7 cellular contexts compared by ENCODE assay signal in genomic region chr10:59692113-59692512, GRCh38. TPM values are rescaled to one million over a fixed set of nuclear protein-coding genes. Genes with fewer than 3 reads are reported as not detected.
"Had no signal": no experiment of that assay in that cellular context is flagged by ENCODE, and none has a peak within 500 bp of the region (broad histone marks: within the 10 kb centered on the region; RNA-seq: fewer than 3 reads in every experiment).

No MANE protein-coding gene starts in this region.

- FAIRE-seq: H1, HepG2 had no signal

- H3K4me1 ChIP-seq: HAP-1 had no signal

- H3K36me3 ChIP-seq: HAP-1 had no signal

- DNase-seq: H7, HFFc6 had no signal

- H3K9me3 ChIP-seq: HAP-1 had no signal

- ATAC-seq: GM23338, HCT116, HepG2 had no signal

- H3K4me3 ChIP-seq: GM23338, HAP-1 had no signal

RNA-seq across cellular contexts. Expression of gene SLC16A9, which starts 17.5 kb away (rescaled TPM):
- total RNA-seq: HFFc6 had no signal
